8 cellular contexts compared by ENCODE assay signal in genomic region chr4:123418486-123418931, GRCh38. TPM values are rescaled to one million over a fixed set of nuclear protein-coding genes. Genes with fewer than 3 reads are reported as not detected.
DNase-seq lines count a peak whose midpoint lies in the region; ATAC-seq, FAIRE-seq and TF ChIP-seq lines count a peak whose summit lies in the region.

No MANE protein-coding gene starts in this region.

- no peaks in the 10 kb centered on the region for H3K36me3 ChIP-seq in breast epithelium
- H3K36me3 ChIP-seq in right lobe of liver, result no peaks in the 10 kb centered on the region
- H3K36me3 ChIP-seq in kidney (ENCODE audit: control insufficient read depth in 1 of 2, insufficient read depth in 2 of 2, low read length in 2 of 2), result no peaks in the 10 kb centered on the region

- TF ChIP-seq CTCF in breast epithelium (IDR thresholded peaks at IDR 0.05), result no peak
- no peak for TF ChIP-seq CTCF in right lobe of liver (IDR thresholded peaks at IDR 0.05)
- TF ChIP-seq CTCF in kidney (IDR thresholded peaks at IDR 0.05; ENCODE audit: borderline replicate concordance, extremely low read depth, insufficient read depth), result no peak

- H3K4me3 ChIP-seq in breast epithelium (peak overlapping the region in 1 of 3 donors; percentile 29), right lobe of liver (no peak overlapping the region), kidney (ENCODE audit: low read length in 2 of 2) (no peak overlapping the region)

- no peak overlapping the region for H3K9ac ChIP-seq in kidney (ENCODE audit: low read length in 2 of 2)

- peak overlapping the region; percentile 77 to 84 for H3K27ac ChIP-seq in breast epithelium
- H3K27ac ChIP-seq in right lobe of liver, result peak overlapping the region in 1 of 3 donors; percentile 17
- H3K27ac ChIP-seq in kidney (ENCODE audit: low read depth in 2 of 2, low read length in 2 of 2), result no peak overlapping the region

- DNase-seq in DMS53 (lab: John Stamatoyannopoulos, UW) (peak; percentile 83), NOMO-1 (lab: John Stamatoyannopoulos, UW; ENCODE audit: unreplicated experiment in 2 of 2) (peak; percentile 81 to 85), breast epithelium (ENCODE audit: low spot score in 2 of 2) (peak in 1 of 2 donors; percentile 68), right lobe of liver (no peak), mesenteric fat pad (ENCODE audit: low spot score) (no peak), kidney (no peak)

- H3K9me3 ChIP-seq in breast epithelium, result no peaks in the 10 kb centered on the region
- no peaks in the 10 kb centered on the region for H3K9me3 ChIP-seq in right lobe of liver
- no peaks in the 10 kb centered on the region for H3K9me3 ChIP-seq in kidney (ENCODE audit: control insufficient read depth in 1 of 2, low read length in 2 of 2)

- no peak for FAIRE-seq in kidney (lab: Jason Lieb, UNC)

- H3K27me3 ChIP-seq in breast epithelium (no peaks in the 10 kb centered on the region), right lobe of liver (no peaks in the 10 kb centered on the region)

- TF ChIP-seq POLR2A in breast epithelium (IDR thresholded peaks at IDR 0.05) (no peak), right lobe of liver (IDR thresholded peaks at IDR 0.05) (no peak)

- ATAC-seq in GM21423 (IDR thresholded peaks at IDR 0.05; ENCODE audit: unreplicated experiment) (peak; percentile 86), HG03575 (IDR thresholded peaks at IDR 0.05; ENCODE audit: extremely low read depth, insufficient number of reproducible peaks, low FRiP score, unreplicated experiment) (peak; percentile 55), right lobe of liver (peak; percentile 53 to 76 (median 69))

- WGBS in right lobe of liver (ENCODE audit: insufficient coverage, low coverage, low lambda C conversion rate, missing lambda C conversion rate), result 8% methylated on average over 1 of the region's 1 CpG

- H3K4me1 ChIP-seq in breast epithelium (peaks cover 0 to 4% of the 10 kb centered on the region in 2 donors), right lobe of liver (peaks cover 0 to 6% (median 2%) of the 10 kb centered on the region in 4 donors), kidney (ENCODE audit: control insufficient read depth in 1 of 2, insufficient read depth in 1 of 2, low read depth in 1 of 2, low read length in 2 of 2) (peaks cover 0 to 7% of the 10 kb centered on the region in 2 donors)

- intact Hi-C loops in breast epithelium (cut with DNase I; ENCODE audit: low total_unique reads) (no loop called here), right lobe of liver (cut with DNase I) (no loop called here), kidney (cut with DNase I) (no loop called here)

RNA-seq across cellular contexts. Expression of gene SPRY1, which starts 21.9 kb away (rescaled TPM):
- total RNA-seq in breast epithelium (100 to 1,000 TPM in 2 of 3 donors, 10 to 100 TPM in 1; 82.1 to 233 (median 103) TPM), right lobe of liver (10 to 100 TPM in 5 of 6 experiments, 1 to 10 TPM in 1; 9.3 to 16.1 (median 14.3) TPM), mesenteric fat pad (343 TPM), kidney (134 TPM)
- 18.3 TPM for polyA plus RNA-seq in kidney (ENCODE audit: insufficient read depth, low read depth, low replicate concordance)

Comparison
In these comparisons a context has a peak if more than half of its experiments do, and no peak if none do; other contexts are left out.
1. DNase-seq: peak in DMS53 (single experiment) and NOMO-1 (2 of 2); none in right lobe of liver (0 of 3), mesenteric fat pad (single experiment) and kidney (single experiment).
2. H3K27ac ChIP-seq: peak in breast epithelium (2 of 2); none in kidney (0 of 2).
3. Peak in every context shown above with its lines, with median percentiles within 50 percentile points of each other: ATAC-seq.